In genomic region chr14:49769581-49770211, GRCh38 we compare ENCODE assay signal across 8 cellular contexts. TPM values are rescaled to one million over a fixed set of nuclear protein-coding genes. Genes with fewer than 3 reads are reported as not detected.
DNase-seq lines count a peak whose midpoint lies in the region; ATAC-seq and TF ChIP-seq lines count a peak whose summit lies in the region.

No MANE protein-coding gene starts in this region.

- no peaks in the 10 kb centered on the region for H3K9me3 ChIP-seq in BLaER1
- H3K9me3 ChIP-seq in Karpas-422 (ENCODE audit: low read length): no peaks in the 10 kb centered on the region

- ATAC-seq in naive thymus-derived CD8-positive, alpha-beta T cell: no peak
- ATAC-seq in HG03159 (IDR thresholded peaks at IDR 0.05; ENCODE audit: unreplicated experiment): no peak

- POLR2A ChIA-PET in naive thymus-derived CD8-positive, alpha-beta T cell (lab: Charles Lee): interaction anchor here (0.7 to 4.8 kb wide), 9 partner anchors 10 to 594 kb away, joined by 3 to 90 read pairs (median 30); partner anchors contain the start of genes DNAAF2, KLHDC1, MGAT2 and NEMF

- DNase-seq in Karpas-422 (peak; percentile 82), chondrocyte (ENCODE audit: low spot score) (no peak), SKM-1 treated with dmso at 0.1 percent for 144 hours (lab: John Stamatoyannopoulos, UW; ENCODE audit: unreplicated experiment) (no peak), NCI-H1436 treated with DMSO at 0.1 percent for 48 hours (lab: John Stamatoyannopoulos, UW) (no peak), NCI-H2227 (lab: John Stamatoyannopoulos, UW; ENCODE audit: unreplicated experiment) (no peak)
- no peak for DNase-seq in naive thymus-derived CD8-positive, alpha-beta T cell

- peaks cover 23% of the 10 kb centered on the region for H4K20me1 ChIP-seq in BLaER1
- H4K20me1 ChIP-seq in Karpas-422 (ENCODE audit: insufficient read depth, low read depth, low read length): no peaks in the 10 kb centered on the region; the same call in 1 of the 2 replicates

- H3K27me3 Mint-ChIP-seq in chondrocyte (ENCODE audit: low read depth): no peaks in the 10 kb centered on the region
- no peaks in the 10 kb centered on the region for H3K27me3 Mint-ChIP-seq in naive thymus-derived CD8-positive, alpha-beta T cell

- no peaks in the 10 kb centered on the region for H3K9me2 ChIP-seq in Karpas-422 (replicated peaks; ENCODE audit: insufficient read depth, low read length)

- no peak overlapping the region for H2AFZ ChIP-seq in Karpas-422 (ENCODE audit: low read length)

- peaks cover 45% of the 10 kb centered on the region for H3K4me1 Mint-ChIP-seq in chondrocyte (ENCODE audit: low read depth)
- H3K4me1 Mint-ChIP-seq in naive thymus-derived CD8-positive, alpha-beta T cell: peaks cover 10 to 45% (median 42%) of the 10 kb centered on the region in 4 donors

- H3K36me3 Mint-ChIP-seq in chondrocyte (ENCODE audit: low read depth): peaks cover 4% of the 10 kb centered on the region
- peaks cover 0 to 22% (median 3%) of the 10 kb centered on the region in 3 donors for H3K36me3 Mint-ChIP-seq in naive thymus-derived CD8-positive, alpha-beta T cell

- H3K27me3 ChIP-seq in BLaER1: no peaks in the 10 kb centered on the region
- no peaks in the 10 kb centered on the region for H3K27me3 ChIP-seq in Karpas-422 (ENCODE audit: low read length)

- TF ChIP-seq CTCF in chondrocyte (IDR thresholded peaks at IDR 0.05): no peak

- H3K4me3 ChIP-seq in BLaER1 (peak overlapping the region; percentile 81), Karpas-422 (ENCODE audit: low read length) (peak overlapping the region; percentile 89)

- H3K4me2 ChIP-seq in BLaER1: peak overlapping the region; percentile 89
- H3K4me2 ChIP-seq in Karpas-422 (ENCODE audit: low read depth, low read length, poor library complexity, severe bottlenecking): peak overlapping the region; percentile 74

- peak overlapping the region; percentile 100 for H3K27ac Mint-ChIP-seq in chondrocyte (ENCODE audit: unreplicated experiment)
- peak overlapping the region; percentile 96 to 99 (median 99) for H3K27ac Mint-ChIP-seq in naive thymus-derived CD8-positive, alpha-beta T cell

- peaks cover 23% of the 10 kb centered on the region for H3K36me3 ChIP-seq in BLaER1
- H3K36me3 ChIP-seq in Karpas-422 (ENCODE audit: insufficient read depth, low read length): peaks cover 8% of the 10 kb centered on the region; the same call in 1 of the 2 replicates

- peaks cover 31% of the 10 kb centered on the region for H3K4me1 ChIP-seq in BLaER1
- H3K4me1 ChIP-seq in Karpas-422 (ENCODE audit: low read length): peaks cover 55% of the 10 kb centered on the region

- H3K9me3 Mint-ChIP-seq in chondrocyte (ENCODE audit: low read depth): no peaks in the 10 kb centered on the region
- no peaks in the 10 kb centered on the region for H3K9me3 Mint-ChIP-seq in naive thymus-derived CD8-positive, alpha-beta T cell

- H3K27ac ChIP-seq in BLaER1 (no peak overlapping the region), Karpas-422 (ENCODE audit: low read length) (peak overlapping the region; percentile 91)

- H3K79me2 ChIP-seq in Karpas-422 (ENCODE audit: low read length): peaks cover 45% of the 10 kb centered on the region

- H3K9ac ChIP-seq in BLaER1: peak overlapping the region; percentile 92
- H3K9ac ChIP-seq in Karpas-422 (ENCODE audit: low read length): peak overlapping the region; percentile 88

- H3K4me3 Mint-ChIP-seq in chondrocyte (ENCODE audit: unreplicated experiment): peak overlapping the region; percentile 99
- H3K4me3 Mint-ChIP-seq in naive thymus-derived CD8-positive, alpha-beta T cell: peak overlapping the region; percentile 91 to 98 (median 96)

RNA-seq across cellular contexts. Expression of gene KLHDC2, which starts 1.7 kb away (rescaled TPM):
- total RNA-seq in Karpas-422 (2014; rRNA removed; shearing (Covaris generic); ENCODE audit: low replicate concordance): 148 and 167 TPM in 2 replicates
- total RNA-seq in chondrocyte: 46.4 to 58.6 TPM (median 49.0 TPM) in 3 replicates
- 10 to 100 TPM; 93.3 to 96.6 TPM for total RNA-seq in naive thymus-derived CD8-positive, alpha-beta T cell
- polyA plus RNA-seq in naive thymus-derived CD8-positive, alpha-beta T cell: 10 to 100 TPM; 72.5 to 77.4 (median 75.5) TPM
